Comparison of ENCODE assay signal across 8 cellular contexts in genomic region chr2:161250864-161251436, GRCh38. TPM values are rescaled to one million over a fixed set of nuclear protein-coding genes. Genes with fewer than 3 reads are reported as not detected.
A peak's percentile ranks its signal among the peaks of the same experiment; 100 is the strongest.
DNase-seq lines count a peak whose midpoint lies in the region; ATAC-seq and TF ChIP-seq lines count a peak whose summit lies in the region.

No MANE protein-coding gene starts in this region.

- no peak overlapping the region for H3K14ac ChIP-seq in mesenchymal stem cell (ENCODE audit: low read length in 2 of 2)

- no peak overlapping the region for H4K91ac ChIP-seq in mesenchymal stem cell (ENCODE audit: low read length)

- H3K23ac ChIP-seq in mesenchymal stem cell (ENCODE audit: low read length in 2 of 2) = no peak overlapping the region

- H3K4me2 ChIP-seq in mesenchymal stem cell (ENCODE audit: low read length, poor library complexity, severe bottlenecking) = no peak overlapping the region

- peak; percentile 26 to 73 (median 60) for TF ChIP-seq CTCF in body of pancreas (IDR thresholded peaks at IDR 0.05)

- no peaks in the 10 kb centered on the region for H3K79me1 ChIP-seq in mesenchymal stem cell (replicated peaks; ENCODE audit: low read length, poor library complexity, severe bottlenecking)

- no peak overlapping the region for H3K4ac ChIP-seq in mesenchymal stem cell (ENCODE audit: low read depth in 1 of 2, low read length in 2 of 2)

- peak; percentile 54 for ATAC-seq in GM18867 (IDR thresholded peaks at IDR 0.05; ENCODE audit: unreplicated experiment)
- peak; percentile 77 for ATAC-seq in HG03342 (IDR thresholded peaks at IDR 0.05; ENCODE audit: unreplicated experiment)
- peak; percentile 89 for ATAC-seq in body of pancreas

- H3K27me3 ChIP-seq in body of pancreas (no peaks in the 10 kb centered on the region), mesenchymal stem cell (ENCODE audit: control insufficient read depth in 1 of 2, insufficient read depth in 1 of 2, low read length in 2 of 2) (peaks cover 0 to 15% of the 10 kb centered on the region in 2 experiments)

- no peak overlapping the region for H2BK15ac ChIP-seq in mesenchymal stem cell (ENCODE audit: low read depth, poor library complexity, severe bottlenecking)

- H3K27ac ChIP-seq in body of pancreas (no peak overlapping the region), mesenchymal stem cell (ENCODE audit: low read length, poor library complexity, severe bottlenecking) (no peak overlapping the region)

- no peak overlapping the region for H3K18ac ChIP-seq in mesenchymal stem cell (ENCODE audit: low read depth in 1 of 2, low read length in 2 of 2)

- no peak overlapping the region for H4K8ac ChIP-seq in mesenchymal stem cell (ENCODE audit: low read length)

- H2BK5ac ChIP-seq in mesenchymal stem cell (ENCODE audit: low read depth, low read length, poor library complexity, severe bottlenecking) = no peak overlapping the region

- H3K36me3 ChIP-seq in body of pancreas (replicated peaks in 1 of 2; ENCODE audit: insufficient read depth in 1 of 2, low read depth in 2 of 2) (no peaks in the 10 kb centered on the region), mesenchymal stem cell (ENCODE audit: control insufficient read depth in 1 of 2, insufficient read depth in 2 of 2, low read depth in 1 of 2, low read length in 2 of 2) (no peaks in the 10 kb centered on the region)

- 9 to 20% methylated on average over 2 of the region's 2 CpGs for WGBS in body of pancreas, 2 donors
- no CpG with 5 or more reads among the region's 2 CpGs for WGBS in mesenchymal stem cell

- H3K9me3 ChIP-seq in body of pancreas = no peaks in the 10 kb centered on the region
- H3K9me3 ChIP-seq in mesenchymal stem cell (ENCODE audit: control insufficient read depth, low read length) = no peaks in the 10 kb centered on the region

- no peak overlapping the region for H2BK120ac ChIP-seq in mesenchymal stem cell (ENCODE audit: low read depth, low read length)

- intact Hi-C loops in body of pancreas (cut with DNase I) = no loop called here

- no peak overlapping the region for H3K4me3 ChIP-seq in body of pancreas
- no peak overlapping the region for H3K4me3 ChIP-seq in mesenchymal stem cell (ENCODE audit: insufficient read depth in 1 of 2, low read depth in 1 of 2, low read length in 2 of 2)

- no peak overlapping the region for H2AFZ ChIP-seq in mesenchymal stem cell (ENCODE audit: low read depth, low read length)

- DNase-seq in COLO829 (ENCODE audit: low spot score) (peak; percentile 50), NCI-H460 (ENCODE audit: extremely low read depth, low read depth) (peak; percentile 50), body of pancreas (peak in 3 of 4 donors; percentile 22 to 54 (median 28)), mesenchymal stem cell (peak; percentile 52), DMS114 treated with DMSO at 0.1 percent for 48 hours (lab: John Stamatoyannopoulos, UW; ENCODE audit: unreplicated experiment) (no peak), ecto neural progenitor cell (ENCODE audit: low spot score) (no peak)

- H3K9ac ChIP-seq in mesenchymal stem cell (ENCODE audit: low read length) = no peak overlapping the region

- no peak for TF ChIP-seq POLR2A in body of pancreas (IDR thresholded peaks at IDR 0.05)

- H3K4me1 ChIP-seq in body of pancreas (peaks cover 3% of the 10 kb centered on the region), mesenchymal stem cell (ENCODE audit: control insufficient read depth, insufficient read depth, low read depth, low read length) (no peaks in the 10 kb centered on the region)

- H2AK5ac ChIP-seq in mesenchymal stem cell (ENCODE audit: low read length, severe bottlenecking) = no peak overlapping the region

- H2BK12ac ChIP-seq in mesenchymal stem cell (ENCODE audit: low read length in 2 of 2) = no peak overlapping the region

RNA-seq across cellular contexts. Expression of gene PSMD14, which starts 57.3 kb away (rescaled TPM):
- total RNA-seq in NCI-H460 (2014; rRNA removed; shearing (Covaris generic)) = 206 and 211 TPM in 2 replicates
- 145 and 159 TPM in 2 replicates for polyA plus RNA-seq in NCI-H460 (2014; cell fraction: nucleus; rRNA removed)
- 10 to 100 TPM in 1 of 2 donors, 1 to 10 TPM in 1; 6.6 to 26.2 TPM for total RNA-seq in body of pancreas
- polyA plus RNA-seq in mesenchymal stem cell (2013, experiment 1 of 2) = 45.7 TPM
- polyA plus RNA-seq in mesenchymal stem cell (2013, experiment 2 of 2) = 46.5 TPM

Comparison
In these comparisons a context has a peak if more than half of its experiments do, and no peak if none do; other contexts are left out.
1. DNase-seq: peak in COLO829 (single experiment), NCI-H460 (single experiment), body of pancreas (3 of 4) and mesenchymal stem cell (single experiment); none in DMS114 treated with DMSO at 0.1 percent for 48 hours (single experiment) and ecto neural progenitor cell (single experiment).
2. Peak in every context shown above with its lines, with median percentiles within 50 percentile points of each other: ATAC-seq.